In genomic region chr5:34706084-34706483, GRCh38 we compare ENCODE assay signal across 2 cellular contexts.
TF ChIP-seq lines count a peak whose summit lies in the region.

No MANE protein-coding gene starts in this region.

TF ChIP-seq in SK-N-SH, 30 proteins besides CTCF, POLR2A, EP300 and RAD21:
- TF ChIP-seq USF1 (IDR thresholded peaks at IDR 0.05; ENCODE audit: borderline replicate concordance, low read depth) (no peak), TAF1 (IDR thresholded peaks at IDR 0.05; ENCODE audit: borderline replicate concordance, low read depth, low read length) (no peak), FOSL2 (IDR thresholded peaks at IDR 0.05; ENCODE audit: borderline replicate concordance, low read depth) (peak; percentile 36; the same call in 1 of the 2 replicates), JUND (IDR thresholded peaks at IDR 0.05) (0 out of 2 replicates have a peak, but pooled peaks have one; percentile 12), POLR2AphosphoS5 (IDR thresholded peaks at IDR 0.05; ENCODE audit: low read depth, low read length) (no peak), MEF2A (IDR thresholded peaks at IDR 0.05; ENCODE audit: borderline replicate concordance, low read depth) (no peak), MAX (IDR thresholded peaks at IDR 0.05; ENCODE audit: low read depth) (no peak)

TF ChIP-seq in SK-N-SH treated with all-trans-retinoic acid at 6 μM for 48 hours, 23 proteins besides CTCF, POLR2A, EP300 and RAD21:
- TF ChIP-seq CSRNP3 (CRISPR knock-in tag; IDR thresholded peaks at IDR 0.05): no peak
